ENCODE assay signal across 16 cellular contexts in the genomic region with DNA sequence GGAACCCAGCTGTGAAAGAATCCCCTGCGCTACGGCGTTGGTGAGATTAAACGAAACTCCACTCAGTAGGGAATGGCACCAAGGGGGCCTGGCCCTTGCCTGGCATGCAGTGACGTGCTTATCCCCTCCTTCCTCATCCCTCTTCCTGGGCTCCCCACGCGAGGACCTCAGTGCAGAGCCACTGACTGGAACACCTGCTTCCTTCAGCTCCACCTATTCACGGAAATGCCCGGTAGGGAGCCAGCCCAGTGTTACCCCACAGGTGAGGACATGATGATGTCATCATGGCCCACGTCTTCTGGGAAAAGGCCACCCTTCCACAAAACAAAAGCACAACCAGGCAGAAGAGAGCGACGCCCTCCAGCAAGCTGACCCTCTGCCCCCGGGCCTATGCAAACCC. TPM values are rescaled to one million over a fixed set of nuclear protein-coding genes. Genes with fewer than 3 reads are reported as not detected.
DNase-seq lines count a peak whose midpoint lies in the region; ATAC-seq and TF ChIP-seq lines count a peak whose summit lies in the region.
"Had no signal": no experiment of that assay in that cellular context is flagged by ENCODE, and none has a peak within 500 bp of the region (broad histone marks: within the 10 kb centered on the region; RNA-seq: fewer than 3 reads in every experiment).

No MANE protein-coding gene starts in this region.

- no peak overlapping the region for H2AK5ac ChIP-seq in trophoblast cell (ENCODE audit: low read length)

- no peak overlapping the region for H3K23ac ChIP-seq in trophoblast cell (ENCODE audit: low read length)

- H3K27ac ChIP-seq in epithelial cell of prostate, result peak overlapping the region; percentile 61
- no peak overlapping the region for H3K27ac ChIP-seq in trophoblast cell (ENCODE audit: low read depth, low read length)
- H3K27ac ChIP-seq: 22Rv1, ovary had no signal

- no peak overlapping the region for H4K91ac ChIP-seq in trophoblast cell (ENCODE audit: low read depth, low read length)

- H4K8ac ChIP-seq in trophoblast cell (ENCODE audit: low read depth, low read length), result no peak overlapping the region

- H3K4me2 ChIP-seq in trophoblast cell (ENCODE audit: low read length), result no peak overlapping the region

- no peak overlapping the region for H3K18ac ChIP-seq in trophoblast cell (ENCODE audit: low read length)

- no peaks in the 10 kb centered on the region for H3K79me1 ChIP-seq in trophoblast cell (ENCODE audit: low read length)

- H4K12ac ChIP-seq in trophoblast cell (ENCODE audit: low read depth, low read length), result no peak overlapping the region

- peak; percentile 76 for TF ChIP-seq EP300 in Ishikawa (IDR thresholded peaks at IDR 0.05; ENCODE audit: borderline replicate concordance)

- H3K4me3 ChIP-seq in trophoblast cell (ENCODE audit: low read depth, low read length), result no peak overlapping the region
- H3K4me3 ChIP-seq: ovary had no signal

- H3K9ac ChIP-seq in trophoblast cell (ENCODE audit: low read length), result no peak overlapping the region

- no peaks in the 10 kb centered on the region for H3K36me3 ChIP-seq in trophoblast cell (ENCODE audit: control insufficient read depth in 1 of 2, insufficient read depth in 2 of 2, low read length in 2 of 2)
- H3K36me3 ChIP-seq: ovary had no signal

- DNase-seq in DMS153 (lab: John Stamatoyannopoulos, UW) (peak; percentile 38), DMS153 treated with DMSO at 0.1 percent for 48 hours (lab: John Stamatoyannopoulos, UW; ENCODE audit: unreplicated experiment) (no peak), epithelial cell of prostate (ENCODE audit: low read depth, low spot score) (no peak), trophoblast cell (no peak), NCI-H1694 treated with DMSO at 0.1 percent for 48 hours (lab: John Stamatoyannopoulos, UW) (no peak), 8988T (no peak)
- DNase-seq: activated CD4-positive, alpha-beta T cell treated with anti-CD3 and anti-CD28 coated beads for 48 hours; activated T-cell treated with anti-CD3 and anti-CD28 coated beads, Interleukin-2, amount 50 U/mL, for 1 hour; glutamatergic neuron; KG1; NCI-H1694; SIG-M5 had no signal

- no peak overlapping the region for H2BK5ac ChIP-seq in trophoblast cell (ENCODE audit: low read depth, low read length, poor library complexity)

- H2AFZ ChIP-seq in trophoblast cell (ENCODE audit: insufficient read depth, low read length, poor library complexity), result no peak overlapping the region

- H3K4me1 ChIP-seq in trophoblast cell (ENCODE audit: control insufficient read depth in 1 of 2, insufficient read depth in 2 of 2, low read length in 2 of 2), result peaks cover 11 to 12% of the 10 kb centered on the region in 2 experiments

- no peak overlapping the region for H2BK120ac ChIP-seq in trophoblast cell (ENCODE audit: insufficient read depth, low read length, poor library complexity)

- no peak overlapping the region for H2BK12ac ChIP-seq in trophoblast cell (ENCODE audit: low read length)

- WGBS in trophoblast cell (ENCODE audit: extremely low coverage, insufficient coverage, insufficient read length), result no CpG with 5 or more reads among the region's 13 CpGs

- H3K9me3 ChIP-seq in trophoblast cell (ENCODE audit: insufficient read depth, low read depth, low read length), result peaks cover 2% of the 10 kb centered on the region
- H3K9me3 ChIP-seq: ovary had no signal

- ATAC-seq in HG03354 (IDR thresholded peaks at IDR 0.05; ENCODE audit: poor library complexity, severe bottlenecking, unreplicated experiment), result no peak

- peak overlapping the region; percentile 46 for H3K4ac ChIP-seq in trophoblast cell (ENCODE audit: low read depth, low read length)

- H3K14ac ChIP-seq in trophoblast cell (ENCODE audit: low read length), result no peak overlapping the region

- H3K79me2 ChIP-seq in trophoblast cell (ENCODE audit: control insufficient read depth, insufficient read depth, low read length, poor library complexity), result peaks cover 6% of the 10 kb centered on the region

- no peaks in the 10 kb centered on the region for H3K27me3 ChIP-seq in trophoblast cell (ENCODE audit: insufficient read depth, low read length)
- H3K27me3 ChIP-seq: ovary had no signal

- TF ChIP-seq RAD21 in Ishikawa (IDR thresholded peaks at IDR 0.05; ENCODE audit: low read depth), result no peak

TF ChIP-seq in Ishikawa, 13 proteins besides CTCF, POLR2A, EP300 and RAD21:
- TF ChIP-seq TCF12 (IDR thresholded peaks at IDR 0.05; ENCODE audit: low read depth) (no peak), CEBPB (IDR thresholded peaks at IDR 0.05) (peak; percentile 44; the same call in 1 of the 2 replicates), TEAD4 (IDR thresholded peaks at IDR 0.05) (peak; percentile 66), CREB1 (IDR thresholded peaks at IDR 0.05; ENCODE audit: low read depth) (peak; percentile 55; the same call in 1 of the 2 replicates), FOXM1 (IDR thresholded peaks at IDR 0.05; ENCODE audit: borderline replicate concordance, low read depth) (no peak)
- TF ChIP-seq, protein P1, sequence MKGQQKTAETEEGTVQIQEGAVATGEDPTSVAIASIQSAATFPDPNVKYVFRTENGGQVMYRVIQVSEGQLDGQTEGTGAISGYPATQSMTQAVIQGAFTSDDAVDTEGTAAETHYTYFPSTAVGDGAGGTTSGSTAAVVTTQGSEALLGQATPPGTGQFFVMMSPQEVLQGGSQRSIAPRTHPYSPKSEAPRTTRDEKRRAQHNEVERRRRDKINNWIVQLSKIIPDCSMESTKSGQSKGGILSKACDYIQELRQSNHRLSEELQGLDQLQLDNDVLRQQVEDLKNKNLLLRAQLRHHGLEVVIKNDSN (IDR thresholded peaks at IDR 0.05), result no peak
- TF ChIP-seq, protein P2, sequence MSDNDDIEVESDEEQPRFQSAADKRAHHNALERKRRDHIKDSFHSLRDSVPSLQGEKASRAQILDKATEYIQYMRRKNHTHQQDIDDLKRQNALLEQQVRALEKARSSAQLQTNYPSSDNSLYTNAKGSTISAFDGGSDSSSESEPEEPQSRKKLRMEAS (IDR thresholded peaks at IDR 0.05), result peak; percentile 29; the same call in 1 of the 2 replicates

RNA-seq across cellular contexts. Expression of a gene that starts 42.2 kb away (rescaled TPM):
- 17.0 and 18.1 TPM in 2 replicates for polyA plus RNA-seq in trophoblast cell (2013)
